In genomic region chr20:3925113-3925695, GRCh38 we compare ENCODE assay signal across 19 cellular contexts. TPM values are rescaled to one million over a fixed set of nuclear protein-coding genes. Genes with fewer than 3 reads are reported as not detected.
DNase-seq lines count a peak whose midpoint lies in the region; ATAC-seq and TF ChIP-seq lines count a peak whose summit lies in the region.
"Had no signal": no experiment of that assay in that cellular context is flagged by ENCODE, and none has a peak within 500 bp of the region (broad histone marks: within the 10 kb centered on the region; RNA-seq: fewer than 3 reads in every experiment).

No MANE protein-coding gene starts in this region.

- H3K4ac ChIP-seq in IMR-90 (ENCODE audit: low read depth, low read length): no peak overlapping the region

- in situ Hi-C loops in IMR-90 (cut with MboI; ENCODE audit: low sequenced_read_pairs): no loop called here

- H2AK9ac ChIP-seq in IMR-90 (replicated peaks; ENCODE audit: low read depth, low read length, poor library complexity): peak overlapping the region; percentile 73

- no peaks in the 10 kb centered on the region for H3K9me3 Mint-ChIP-seq in activated CD4-positive, alpha-beta T cell treated with anti-CD3 and anti-CD28 coated beads for 36 hours (ENCODE audit: low read depth)
- H3K9me3 Mint-ChIP-seq in brain (no peaks in the 10 kb centered on the region), neural progenitor cell (no peaks in the 10 kb centered on the region)
- H3K9me3 Mint-ChIP-seq: activated B cell treated with CpG ODN at 0.5 μM for 24 hours had no signal

- H3K9me3 ChIP-seq in IMR-90 (ENCODE audit: control insufficient read depth, insufficient read depth, low read length) (no peaks in the 10 kb centered on the region), neural progenitor cell (ENCODE audit: low read depth) (no peaks in the 10 kb centered on the region)
- H3K9me3 ChIP-seq: esophagus squamous epithelium, heart left ventricle had no signal

- peaks cover 23% of the 10 kb centered on the region for H3K4me1 ChIP-seq in IMR-90 (ENCODE audit: control insufficient read depth, insufficient read depth, low read length)
- H3K4me1 ChIP-seq in neural progenitor cell: peaks cover 10% of the 10 kb centered on the region

- no peak overlapping the region for H3K4me3 Mint-ChIP-seq in activated CD4-positive, alpha-beta T cell treated with anti-CD3 and anti-CD28 coated beads for 36 hours
- H3K4me3 Mint-ChIP-seq in brain (no peak overlapping the region), neural progenitor cell (no peak overlapping the region)
- H3K4me3 Mint-ChIP-seq: activated B cell treated with CpG ODN at 0.5 μM for 24 hours had no signal

- no peak overlapping the region for H2BK15ac ChIP-seq in IMR-90 (ENCODE audit: low read depth, low read length)

- peaks cover 51% of the 10 kb centered on the region for H3K4me1 Mint-ChIP-seq in activated CD4-positive, alpha-beta T cell treated with anti-CD3 and anti-CD28 coated beads for 36 hours
- peaks cover 57% of the 10 kb centered on the region for H3K4me1 Mint-ChIP-seq in brain
- peaks cover 26% of the 10 kb centered on the region for H3K4me1 Mint-ChIP-seq in neural progenitor cell

- no peak overlapping the region for H4K5ac ChIP-seq in IMR-90 (ENCODE audit: low read depth, low read length)

- H3K23ac ChIP-seq in IMR-90 (ENCODE audit: low read depth, low read length): no peak overlapping the region

- H2BK5ac ChIP-seq in IMR-90 (ENCODE audit: low read depth, low read length, poor library complexity, severe bottlenecking): no peak overlapping the region

- no peak for ATAC-seq in activated CD4-positive, alpha-beta T cell treated with anti-CD3 and anti-CD28 coated beads for 36 hours
- ATAC-seq in IMR-90 (ENCODE audit: low read depth): no peak
- ATAC-seq in GM21825 (IDR thresholded peaks at IDR 0.05; ENCODE audit: unreplicated experiment): no peak
- ATAC-seq in GM21381 (IDR thresholded peaks at IDR 0.05; ENCODE audit: unreplicated experiment): no peak
- ATAC-seq: Panc1 had no signal

- H4K91ac ChIP-seq in IMR-90 (ENCODE audit: insufficient read depth, low read depth, low read length): no peak overlapping the region

- H4K8ac ChIP-seq in IMR-90 (ENCODE audit: low read depth in 2 of 2, low read length in 2 of 2): peak overlapping the region in 1 of 2 experiments; percentile 30; a peak in 1 of 4 replicates

- H2BK20ac ChIP-seq in IMR-90 (ENCODE audit: low read depth, low read length): no peak overlapping the region

- H3F3A ChIP-seq in neural progenitor cell (ENCODE audit: low read depth): peaks cover 37% of the 10 kb centered on the region

- H3K4me3 ChIP-seq in IMR-90 (ENCODE audit: insufficient read depth, low read depth, low read length) (no peak overlapping the region), neural progenitor cell (no peak overlapping the region)
- H3K4me3 ChIP-seq: esophagus squamous epithelium, heart left ventricle had no signal

- intact Hi-C loops in activated CD4-positive, alpha-beta T cell treated with anti-CD3 and anti-CD28 coated beads for 36 hours (cut with DNase I, micrococcal nuclease): no loop called here
- intact Hi-C loops in IMR-90 (cut with micrococcal nuclease): no loop called here

- H2AFZ ChIP-seq in IMR-90 (replicated peaks; ENCODE audit: low read length, poor library complexity): no peak overlapping the region
- H2AFZ ChIP-seq in neural progenitor cell (replicated peaks): no peak overlapping the region

- no peaks in the 10 kb centered on the region for H3K27me3 Mint-ChIP-seq in activated CD4-positive, alpha-beta T cell treated with anti-CD3 and anti-CD28 coated beads for 36 hours
- H3K27me3 Mint-ChIP-seq in brain (peaks cover 4% of the 10 kb centered on the region), neural progenitor cell (ENCODE audit: insufficient read depth, low read depth) (peaks cover 17% of the 10 kb centered on the region)
- H3K27me3 Mint-ChIP-seq: activated B cell treated with CpG ODN at 0.5 μM for 24 hours had no signal

- peaks cover 71% of the 10 kb centered on the region for H4K20me1 ChIP-seq in IMR-90 (ENCODE audit: insufficient read depth, low read length)
- H4K20me1 ChIP-seq in neural progenitor cell (ENCODE audit: low read depth): peaks cover 78% of the 10 kb centered on the region

- TF ChIP-seq CTCF in IMR-90 (conservative IDR thresholded peaks at IDR 0.05; ENCODE audit: low read depth, low read length) (no peak), brain (conservative IDR thresholded peaks at IDR 0.05) (no peak), neural progenitor cell (IDR thresholded peaks at IDR 0.05) (no peak)

- DNase-seq in activated CD4-positive, alpha-beta T cell treated with anti-CD3 and anti-CD28 coated beads for 36 hours: no peak
- DNase-seq in activated CD4-positive, alpha-beta T cell treated with anti-CD3 and anti-CD28 coated beads for 48 hours: no peak
- DNase-seq in IMR-90 (no peak), neural progenitor cell (ENCODE audit: low spot score) (no peak), NCI-H2107 treated with DMSO at 0.1 percent for 48 hours (lab: John Stamatoyannopoulos, UW; ENCODE audit: unreplicated experiment) (no peak)
- DNase-seq: activated B cell treated with CpG ODN at 0.5 μM for 24 hours; activated T-cell treated with anti-CD3 and anti-CD28 coated beads for 4 hours; COR-L47; esophagus squamous epithelium; heart left ventricle; midbrain; NCI-H1694; NCI-H524; posterior cingulate gyrus; stimulated activated CD4-positive, alpha-beta T cell treated with anti-CD3 and anti-CD28 coated beads, Interleukin-12 subunit alpha, Interleukin-12 subunit beta, amount 100 ng/mL, for 4 hours had no signal

- no TSS peak for BruUV-seq in IMR-90 (replicated peaks; lab: Mats Ljungman, UMichigan)

- dilution Hi-C loops in IMR-90 (cut with HindIII; ENCODE audit: low sequenced_read_pairs, unreplicated experiment): no loop called here

- peaks cover 46% of the 10 kb centered on the region for H3K9me1 ChIP-seq in IMR-90 (ENCODE audit: insufficient read depth, low read length)

- no peak overlapping the region for H2BK120ac ChIP-seq in IMR-90 (ENCODE audit: low read depth, low read length)

- no peak overlapping the region for H3K9ac ChIP-seq in IMR-90 (ENCODE audit: low read depth, low read length)
- H3K9ac ChIP-seq in neural progenitor cell: no peak overlapping the region

- H3K27me3 ChIP-seq in IMR-90 (ENCODE audit: control insufficient read depth, insufficient read depth, low read length) (no peaks in the 10 kb centered on the region), neural progenitor cell (no peaks in the 10 kb centered on the region)
- H3K27me3 ChIP-seq: esophagus squamous epithelium, heart left ventricle had no signal

- 98% methylated on average over 7 of the region's 11 CpGs; no CpG with 5 or more reads in 1 of the 2 experiments for WGBS in IMR-90 (ENCODE audit: extremely low coverage in 2 of 2, insufficient read length in 1 of 2), 2 experiments

- H3K27ac Mint-ChIP-seq in activated CD4-positive, alpha-beta T cell treated with anti-CD3 and anti-CD28 coated beads for 36 hours: peak overlapping the region; percentile 34
- peak overlapping the region in 4 of 5 experiments; percentile 46 to 62 (median 59) for H3K27ac Mint-ChIP-seq in brain
- peak overlapping the region; percentile 83 for H3K27ac Mint-ChIP-seq in neural progenitor cell
- H3K27ac Mint-ChIP-seq: activated B cell treated with CpG ODN at 0.5 μM for 24 hours had no signal

- no peak for TF ChIP-seq RAD21 in IMR-90 (IDR thresholded peaks at IDR 0.05; ENCODE audit: low read length)

- no peak overlapping the region for H3K56ac ChIP-seq in IMR-90 (ENCODE audit: extremely low read depth, insufficient read depth, low read length)

- no peak overlapping the region for H3K18ac ChIP-seq in IMR-90 (ENCODE audit: low read depth, low read length)

- TF ChIP-seq POLR2A in IMR-90 (IDR thresholded peaks at IDR 0.05; ENCODE audit: low read depth, low read length): no peak

- CTCF ChIA-PET in activated CD4-positive, alpha-beta T cell treated with anti-CD3 and anti-CD28 coated beads for 36 hours (lab: Charles Lee): interaction anchor here (1.2 to 1.4 kb wide), 2 partner anchors 11 to 82 kb away, joined by 4 to 6 read pairs; no protein-coding TSS in a partner anchor
- CTCF ChIA-PET in IMR-90 (lab: Yijun Ruan, JAX): interaction anchor here (1.3 kb wide), 1 partner anchor 160 kb away, joined by 4 read pairs; no protein-coding TSS in a partner anchor

- peaks cover 22% of the 10 kb centered on the region for H3K79me2 ChIP-seq in neural progenitor cell (ENCODE audit: low read depth)

- no peak overlapping the region for H2AK5ac ChIP-seq in IMR-90 (ENCODE audit: low read depth, low read length)

- peaks cover 44% of the 10 kb centered on the region for H3K36me3 Mint-ChIP-seq in activated CD4-positive, alpha-beta T cell treated with anti-CD3 and anti-CD28 coated beads for 36 hours (ENCODE audit: low read depth)
- H3K36me3 Mint-ChIP-seq in brain (peaks cover 26% of the 10 kb centered on the region), neural progenitor cell (peaks cover 33% of the 10 kb centered on the region)

- H3K14ac ChIP-seq in IMR-90 (replicated peaks; ENCODE audit: low read depth, low read length): no peak overlapping the region

- H3K4me2 ChIP-seq in IMR-90 (ENCODE audit: low read depth, low read length): no peak overlapping the region
- H3K4me2 ChIP-seq in neural progenitor cell: no peak overlapping the region

- H3K27ac ChIP-seq in IMR-90 (ENCODE audit: insufficient read depth, low read length) (no peak overlapping the region), neural progenitor cell (peak overlapping the region; percentile 11)
- H3K27ac ChIP-seq: esophagus squamous epithelium, heart left ventricle had no signal

- peaks cover 23 to 85% of the 10 kb centered on the region in 2 experiments; a peak in 3 of 4 replicates for H3K79me1 ChIP-seq in IMR-90 (ENCODE audit: low read depth in 1 of 2, low read length in 2 of 2)

- H3K36me3 ChIP-seq in IMR-90 (ENCODE audit: control insufficient read depth, insufficient read depth, low read length): peaks cover 33% of the 10 kb centered on the region
- H3K36me3 ChIP-seq in neural progenitor cell: no peaks in the 10 kb centered on the region

- POLR2A ChIA-PET in activated CD4-positive, alpha-beta T cell treated with anti-CD3 and anti-CD28 coated beads for 36 hours (lab: Charles Lee): no interaction called here
- POLR2A ChIA-PET in IMR-90 (lab: Charles Lee; ENCODE audit: unreplicated experiment): no interaction called here

TF ChIP-seq in IMR-90, 13 proteins besides CTCF, POLR2A, EP300 and RAD21 (continues in another document):
- TF ChIP-seq RCOR1 (IDR thresholded peaks at IDR 0.05; ENCODE audit: insufficient replicate concordance, low read length): no peak

RNA-seq across cellular contexts. Expression of gene PANK2, which starts 36.0 kb away (rescaled TPM):
- 10 to 100 TPM; 37.2 to 50.2 TPM for total RNA-seq in activated CD4-positive, alpha-beta T cell treated with anti-CD3 and anti-CD28 coated beads for 36 hours
- 28.1 and 47.8 TPM in 2 replicates for total RNA-seq in IMR-90 (2012; rRNA removed)
- 15.8 and 17.7 TPM in 2 replicates for polyA plus RNA-seq in IMR-90 (2012; rRNA removed)
- 7.9 and 8.4 TPM in 2 replicates for polyA plus RNA-seq in IMR-90 (2012; cell fraction: cytosol; rRNA removed)
- 29.3 and 35.5 TPM in 2 replicates for polyA plus RNA-seq in IMR-90 (2012; cell fraction: nucleus; rRNA removed; ENCODE audit: low replicate concordance)
- polyA plus RNA-seq in brain (ENCODE audit: insufficient read depth, low read depth, low replicate concordance): 27.7 TPM
- 55.7 and 60.7 TPM in 2 replicates for total RNA-seq in neural progenitor cell (ENCODE audit: low replicate concordance)
